Comparison of ENCODE assay signal across 7 cellular contexts in genomic region chr10:3803295-3803883, GRCh38. TPM values are rescaled to one million over a fixed set of nuclear protein-coding genes. Genes with fewer than 3 reads are reported as not detected.
DNase-seq lines count a peak whose midpoint lies in the region; ATAC-seq and TF ChIP-seq lines count a peak whose summit lies in the region.

No MANE protein-coding gene starts in this region.

- POLR2A ChIA-PET in HEK293T (lab: Yijun Ruan, JAX): interaction anchor here (3.2 kb wide), 1 partner anchor 18 kb away, joined by 24 read pairs; the partner anchor contains the start of gene KLF6

- H3K4me3 ChIP-seq in GM23338 (no peak overlapping the region), sigmoid colon (no peak overlapping the region)

- peaks cover 31% of the 10 kb centered on the region for H3K4me1 Mint-ChIP-seq in GM23338

- H3K4me1 ChIP-seq in GM23338 (ENCODE audit: insufficient read depth) (peaks cover 10% of the 10 kb centered on the region), sigmoid colon (peaks cover 0 to 31% (median 13%) of the 10 kb centered on the region in 4 donors)

- 63 to 82% methylated on average over 11 of the region's 11 CpGs for WGBS in sigmoid colon, 2 donors

- no peak overlapping the region for H3K4me3 Mint-ChIP-seq in GM23338

- no peak for DNase-seq in GM23338 (ENCODE audit: low spot score)
- DNase-seq in RKO (ENCODE audit: low spot score): peak; percentile 46
- peak; percentile 41 for DNase-seq in fibroblast of peridontal ligament (ENCODE audit: extremely low read depth)
- no peak for DNase-seq in sigmoid colon
- DNase-seq in HPDE6-E6E7 (ENCODE audit: extremely low spot score): no peak
- no peak for DNase-seq in HEK293T (ENCODE audit: extremely low spot score)

- no peak for TF ChIP-seq POLR2A in sigmoid colon (IDR thresholded peaks at IDR 0.05)

- H3K4me2 ChIP-seq in GM23338: no peak overlapping the region

- TF ChIP-seq EP300 in sigmoid colon (IDR thresholded peaks at IDR 0.05): no peak

- intact Hi-C loops in sigmoid colon (cut with DNase I): no loop called here

- H3K79me2 ChIP-seq in GM23338 (replicated peaks; ENCODE audit: insufficient read depth): no peaks in the 10 kb centered on the region

- no peaks in the 10 kb centered on the region for H3K9me3 Mint-ChIP-seq in GM23338

- 0 out of 2 replicates have a peak overlapping the region, but pooled peaks have one; percentile 82 for H2AFZ ChIP-seq in GM23338

- no peaks in the 10 kb centered on the region for H3K36me3 Mint-ChIP-seq in GM23338 (ENCODE audit: low read depth)

- no peaks in the 10 kb centered on the region for H4K20me1 ChIP-seq in GM23338 (replicated peaks; ENCODE audit: insufficient read depth)

- no peaks in the 10 kb centered on the region for H3K9me3 ChIP-seq in sigmoid colon

- H3K27me3 Mint-ChIP-seq in GM23338 (ENCODE audit: insufficient read depth, low read depth, poor library complexity): peaks cover 1% of the 10 kb centered on the region

- TF ChIP-seq CTCF in GM23338 (conservative IDR thresholded peaks at IDR 0.05; ENCODE audit: low read depth in 2 of 2): no peak
- no peak for TF ChIP-seq CTCF in sigmoid colon (IDR thresholded peaks at IDR 0.05)

- no peaks in the 10 kb centered on the region for H3F3A ChIP-seq in GM23338 (replicated peaks; ENCODE audit: low read depth)

- H3K27ac Mint-ChIP-seq in GM23338: peak overlapping the region; percentile 90

- CTCF ChIA-PET in HEK293T (lab: Yijun Ruan, JAX): no interaction called here

- peaks cover 3% of the 10 kb centered on the region; the same call in 1 of the 2 replicates for H3K9me2 ChIP-seq in GM23338 (ENCODE audit: insufficient read depth)

- H3K27ac ChIP-seq in GM23338 (ENCODE audit: low read depth): no peak overlapping the region
- H3K27ac ChIP-seq in sigmoid colon: peak overlapping the region; percentile 62 to 78 (median 69)

- ATAC-seq in GM23338 (peak; percentile 42), HG03442 (IDR thresholded peaks at IDR 0.05; ENCODE audit: unreplicated experiment) (no peak)

- H3K36me3 ChIP-seq in GM23338 (ENCODE audit: insufficient read depth): no peaks in the 10 kb centered on the region
- H3K36me3 ChIP-seq in sigmoid colon: no peaks in the 10 kb centered on the region

- no peaks in the 10 kb centered on the region for H3K27me3 ChIP-seq in GM23338 (ENCODE audit: insufficient read depth)
- no peaks in the 10 kb centered on the region for H3K27me3 ChIP-seq in sigmoid colon

TF ChIP-seq in GM23338, 12 proteins besides CTCF, POLR2A, EP300 and RAD21 (continues in another document):
- no peak for TF ChIP-seq STAT1 (IDR thresholded peaks at IDR 0.05; ENCODE audit: unreplicated experiment)
- TF ChIP-seq EZH2phosphoT487 (IDR thresholded peaks at IDR 0.05; ENCODE audit: unreplicated experiment): no peak
- TF ChIP-seq JUNB (IDR thresholded peaks at IDR 0.05; ENCODE audit: unreplicated experiment): no peak
- TF ChIP-seq CREB1 (CRISPR knock-in tag; IDR thresholded peaks at IDR 0.05; ENCODE audit: low read depth): no peak
- TF ChIP-seq ETS1 (IDR thresholded peaks at IDR 0.05): no peak
- no peak for TF ChIP-seq REST (IDR thresholded peaks at IDR 0.05; ENCODE audit: unreplicated experiment)
- no peak for TF ChIP-seq EZH2 (IDR thresholded peaks at IDR 0.05; ENCODE audit: low read depth, unreplicated experiment)

TF ChIP-seq in HEK293T, 16 proteins besides CTCF, POLR2A, EP300 and RAD21:
- TF ChIP-seq LEF1 (IDR thresholded peaks at IDR 0.05; ENCODE audit: borderline replicate concordance): no peak
- TF ChIP-seq ZNF384 (IDR thresholded peaks at IDR 0.05): no peak
- no peak for TF ChIP-seq ELF4 (IDR thresholded peaks at IDR 0.05)
- no peak for TF ChIP-seq BHLHE40 (IDR thresholded peaks at IDR 0.05; ENCODE audit: borderline replicate concordance)
- TF ChIP-seq SP1 (IDR thresholded peaks at IDR 0.05): no peak
- TF ChIP-seq ARNT (IDR thresholded peaks at IDR 0.05): no peak
- no peak for TF ChIP-seq HDGF (IDR thresholded peaks at IDR 0.05; ENCODE audit: borderline replicate concordance)
- TF ChIP-seq L3MBTL2 (conservative IDR thresholded peaks at IDR 0.05): no peak
- no peak for TF ChIP-seq FOXM1 (IDR thresholded peaks at IDR 0.05; ENCODE audit: borderline replicate concordance)
- no peak for TF ChIP-seq FOXA1 (IDR thresholded peaks at IDR 0.05)
TF ChIP-seq in HEK293T: peak in this region for 0.

RNA-seq across cellular contexts. Expression of gene KLF6, which starts 18.4 kb away (rescaled TPM):
- 18.0 and 19.6 TPM in 2 replicates for total RNA-seq in GM23338 (2014; rRNA removed; shearing (Covaris generic))
- polyA plus RNA-seq in GM23338 (2016; fragmentation: Nextera tagmentation; extraction: Ambion mirVana) (25.7 and 35.4 TPM in 2 replicates), sigmoid colon (100 to 1,000 TPM in 1 of 3 donors, 10 to 100 TPM in 2; 73.3 to 137 (median 91.6) TPM)
- total RNA-seq in sigmoid colon: 100 to 1,000 TPM in 2 of 4 donors, 10 to 100 TPM in 2; 50.3 to 116 (median 85.8) TPM

Comparison
In these comparisons a context has a peak if more than half of its experiments do, and no peak if none do; other contexts are left out.
1. DNase-seq: peak in RKO (single experiment) and fibroblast of peridontal ligament (single experiment); none in GM23338 (single experiment), sigmoid colon (single experiment), HPDE6-E6E7 (single experiment) and HEK293T (single experiment).